Comparison of ENCODE assay signal across 13 cellular contexts in genomic region chr13:91056746-91057145, GRCh38.
DNase-seq lines count a peak whose midpoint lies in the region; ATAC-seq and TF ChIP-seq lines count a peak whose summit lies in the region.
"Had no signal": no experiment of that assay in that cellular context is flagged by ENCODE, and none has a peak within 500 bp of the region (broad histone marks: within the 10 kb centered on the region; RNA-seq: fewer than 3 reads in every experiment).

No MANE protein-coding gene starts in this region.

- DNase-seq in GM13977 (ENCODE audit: low spot score): peak; percentile 25
- no peak for DNase-seq in RWPE1 (ENCODE audit: low spot score)
- no peak for DNase-seq in DMS153 treated with DMSO at 0.1 percent for 48 hours (lab: John Stamatoyannopoulos, UW; ENCODE audit: unreplicated experiment)
- no peak for DNase-seq in OCI-M2 (lab: John Stamatoyannopoulos, UW; ENCODE audit: unreplicated experiment)
- no peak for DNase-seq in cardiac septum (ENCODE audit: low spot score)
- DNase-seq: kidney glomerular epithelial cell; naive thymus-derived CD4-positive, alpha-beta T cell; NCI-H2081 treated with DMSO at 0.1 percent for 48 hours; T-helper 17 cell had no signal

- no peak overlapping the region for H3K27ac ChIP-seq in RWPE1

- intact Hi-C loops in cardiac septum (cut with DNase I): no loop called here

- TF ChIP-seq CTCF in GM13977 (IDR thresholded peaks at IDR 0.05; ENCODE audit: extremely low read depth, insufficient read depth, missing control alignments) (no peak), RWPE1 (conservative IDR thresholded peaks at IDR 0.05; ENCODE audit: low read depth) (no peak)

- in situ Hi-C loops in GM13977 (cut with MboI; ENCODE audit: low pct_unique_long_range_greater_than_20kb, low sequenced_read_pairs, unreplicated experiment): no loop called here

- CTCF ChIA-PET in RWPE1 (lab: Yijun Ruan, JAX): no interaction called here

- POLR2A ChIA-PET in RWPE1 (lab: Yijun Ruan, JAX; ENCODE audit: low non-redundant PET): no interaction called here

- ATAC-seq in GM19438 (IDR thresholded peaks at IDR 0.05; ENCODE audit: low read depth, unreplicated experiment): peak; percentile 83
- peak; percentile 92 for ATAC-seq in HG02870 (IDR thresholded peaks at IDR 0.05; ENCODE audit: unreplicated experiment)
- peak; percentile 92 for ATAC-seq in HG03460 (IDR thresholded peaks at IDR 0.05; ENCODE audit: unreplicated experiment)
- ATAC-seq: naive thymus-derived CD4-positive, alpha-beta T cell; sciatic nerve; T-helper 17 cell had no signal
